26 cellular contexts compared by ENCODE assay signal in genomic region chr6:142213402-142213801, GRCh38.
"Had no signal": no experiment of that assay in that cellular context is flagged by ENCODE, and none has a peak within 500 bp of the region (broad histone marks: within the 10 kb centered on the region; RNA-seq: fewer than 3 reads in every experiment).

No MANE protein-coding gene starts in this region.

- H3K9me3 Mint-ChIP-seq: natural killer cell treated with Interleukin-12 subunit alpha and Interleukin-12 subunit beta and Interleukin-15 and Interleukin-18, amount 100 ng/mL, for 72 hours had no signal

- H3K4me3 ChIP-seq: coronary artery, esophagus squamous epithelium, heart right ventricle, left ventricle myocardium inferior, lower lobe of right lung, mucosa of descending colon, prostate gland, right atrium auricular region, sigmoid colon, thoracic aorta, tibial nerve, upper lobe of left lung, uterus had no signal

- H3K27me3 Mint-ChIP-seq: naive B cell; natural killer cell treated with Interleukin-12 subunit alpha and Interleukin-12 subunit beta and Interleukin-15 and Interleukin-18, amount 100 ng/mL, for 72 hours; stimulated activated naive B cell treated with anti-CD40 and anti-IgM and Interleukin-4, amounts not matched to agents 10 μg/mL and 1 μg/mL and 100 μg/mL, for 72 hours; stimulated activated naive CD8-positive, alpha-beta T cell treated with anti-CD3 and anti-CD28 coated beads, Interleukin-15, Interleukin-2, amounts not matched to agents 100 ng/mL and 50 ng/mL, for 24 hours had no signal

- DNase-seq: dermis blood vessel endothelial cell; effector memory CD4-positive, alpha-beta T cell; erythroblast; esophagus squamous epithelium; foreskin melanocyte; glutamatergic neuron; heart right ventricle; hippocampal formation; left colon; left ventricle myocardium inferior; lower lobe of right lung; mucosa of descending colon; naive B cell; sigmoid colon; stimulated activated CD4-positive, alpha-beta T cell treated with anti-CD3 and anti-CD28 coated beads, Interleukin-4, amount 100 ng/mL, for 4 hours; stimulated activated naive B cell treated with anti-CD40 and anti-IgM and Interleukin-4, amounts not matched to agents 10 μg/mL and 1 μg/mL and 100 μg/mL, for 72 hours; upper lobe of left lung; uterus had no signal

- H3K4me1 Mint-ChIP-seq: stimulated activated naive B cell treated with anti-CD40 and anti-IgM and Interleukin-4, amounts not matched to agents 10 μg/mL and 1 μg/mL and 100 μg/mL, for 72 hours had no signal

- H3K27me3 ChIP-seq: esophagus squamous epithelium, heart right ventricle, right atrium auricular region, sigmoid colon, tibial nerve, upper lobe of left lung, uterus had no signal

- H3K4me3 Mint-ChIP-seq: natural killer cell treated with Interleukin-12 subunit alpha and Interleukin-12 subunit beta and Interleukin-15 and Interleukin-18, amount 100 ng/mL, for 72 hours; neural crest cell; stimulated activated naive B cell treated with anti-CD40 and anti-IgM and Interleukin-4, amounts not matched to agents 10 μg/mL and 1 μg/mL and 100 μg/mL, for 72 hours; stimulated activated naive CD8-positive, alpha-beta T cell treated with anti-CD3 and anti-CD28 coated beads, Interleukin-15, Interleukin-2, amounts not matched to agents 100 ng/mL and 50 ng/mL, for 24 hours had no signal

- ATAC-seq: heart right ventricle; left colon; lower lobe of right lung; mucosa of descending colon; natural killer cell treated with Interleukin-12 subunit alpha and Interleukin-12 subunit beta and Interleukin-15 and Interleukin-18, amount 100 ng/mL, for 72 hours; stimulated activated naive B cell treated with anti-CD40 and anti-IgM and Interleukin-4, amounts not matched to agents 10 μg/mL and 1 μg/mL and 100 μg/mL, for 72 hours had no signal

- H3K4me1 ChIP-seq: esophagus squamous epithelium, heart right ventricle, left ventricle myocardium inferior, lower lobe of right lung, prostate gland, right atrium auricular region, sigmoid colon, upper lobe of left lung, uterus had no signal

- H3K27ac Mint-ChIP-seq: naive B cell; natural killer cell treated with Interleukin-12 subunit alpha and Interleukin-12 subunit beta and Interleukin-15 and Interleukin-18, amount 100 ng/mL, for 72 hours; stimulated activated naive B cell treated with anti-CD40 and anti-IgM and Interleukin-4, amounts not matched to agents 10 μg/mL and 1 μg/mL and 100 μg/mL, for 72 hours; stimulated activated naive CD8-positive, alpha-beta T cell treated with anti-CD3 and anti-CD28 coated beads, Interleukin-15, Interleukin-2, amounts not matched to agents 100 ng/mL and 50 ng/mL, for 24 hours had no signal

- H3K9me3 ChIP-seq: esophagus squamous epithelium, left ventricle myocardium inferior, lower lobe of right lung, mucosa of descending colon, prostate gland, right atrium auricular region, sigmoid colon, thoracic aorta, uterus had no signal

- H3K36me3 ChIP-seq: prostate gland, uterus had no signal

- H3K27ac ChIP-seq: coronary artery, esophagus squamous epithelium, heart right ventricle, left ventricle myocardium inferior, lower lobe of right lung, prostate gland, right atrium auricular region, sigmoid colon, thoracic aorta, tibial nerve, upper lobe of left lung, uterus had no signal
